In the genomic region with DNA sequence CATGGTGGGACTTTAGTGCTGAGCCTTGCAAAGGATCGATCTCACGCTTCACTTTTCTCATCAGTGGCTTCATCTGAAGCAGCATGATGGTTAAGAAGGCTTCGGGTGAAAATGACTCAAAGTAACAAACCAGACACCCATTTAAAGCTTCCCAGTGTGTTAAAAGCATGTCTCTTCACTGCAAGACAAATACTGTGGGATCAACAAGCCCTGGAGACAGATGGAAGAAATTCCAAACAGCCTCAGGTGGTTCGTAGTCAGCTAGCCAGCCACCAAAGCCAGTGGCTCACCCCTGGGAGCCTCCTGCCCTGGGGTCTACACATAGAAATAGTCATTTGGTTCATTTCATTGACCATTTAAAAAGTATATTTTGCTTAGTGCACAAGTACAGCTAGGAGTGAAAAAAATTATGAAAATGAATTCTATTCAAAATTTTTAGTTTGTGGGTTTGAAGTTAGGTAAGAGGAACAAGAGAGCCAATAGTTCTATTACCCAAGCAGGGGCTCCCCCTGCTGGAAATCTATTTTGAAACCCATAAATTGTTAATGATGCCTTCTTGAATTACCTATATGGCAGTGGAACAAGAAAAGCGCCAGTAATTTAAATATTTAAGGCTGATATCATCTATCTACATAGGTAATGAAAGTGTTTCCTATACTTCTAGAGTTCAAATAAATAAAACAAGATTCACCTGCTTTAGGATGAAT, we compare ENCODE assay signal across 9 cellular contexts. TPM values are rescaled to one million over a fixed set of nuclear protein-coding genes. Genes with fewer than 3 reads are reported as not detected.
DNase-seq lines count a peak whose midpoint lies in the region.
"Had no signal": no experiment of that assay in that cellular context is flagged by ENCODE, and none has a peak within 500 bp of the region (broad histone marks: within the 10 kb centered on the region; RNA-seq: fewer than 3 reads in every experiment).

No MANE protein-coding gene starts in this region.

- intact Hi-C loops in activated naive CD4-positive, alpha-beta T cell treated with anti-CD3 and anti-CD28 coated beads for 36 hours (cut with micrococcal nuclease) = loop anchor here (5.0 kb wide), 1 partner anchor 1876 kb away; no protein-coding TSS in a partner anchor

- no peak overlapping the region for H3K4me3 Mint-ChIP-seq in activated naive CD4-positive, alpha-beta T cell treated with anti-CD3 and anti-CD28 coated beads for 36 hours

- no peaks in the 10 kb centered on the region for H3K4me1 Mint-ChIP-seq in activated naive CD4-positive, alpha-beta T cell treated with anti-CD3 and anti-CD28 coated beads for 36 hours (ENCODE audit: low read depth)

- no peaks in the 10 kb centered on the region for H3K9me3 Mint-ChIP-seq in activated naive CD4-positive, alpha-beta T cell treated with anti-CD3 and anti-CD28 coated beads for 36 hours

- peaks cover 7% of the 10 kb centered on the region for H3K27me3 Mint-ChIP-seq in activated naive CD4-positive, alpha-beta T cell treated with anti-CD3 and anti-CD28 coated beads for 36 hours (ENCODE audit: low read depth)

- DNase-seq in activated naive CD4-positive, alpha-beta T cell treated with anti-CD3 and anti-CD28 coated beads for 36 hours = peak; percentile 18
- no peak for DNase-seq in activated naive CD4-positive, alpha-beta T cell treated with anti-CD3 and anti-CD28 coated beads, Interleukin-2, amount 50 U/mL, for 16 hours
- DNase-seq in NOMO-1 treated with dmso at 0.1 percent for 144 hours (lab: John Stamatoyannopoulos, UW; ENCODE audit: unreplicated experiment) (peak; percentile 4), fibroblast of gingiva (ENCODE audit: low read depth) (peak; percentile 33), stromal cell of bone marrow (ENCODE audit: low read depth) (peak; percentile 14), NCI-H345 treated with DMSO at 0.1 percent for 48 hours (lab: John Stamatoyannopoulos, UW; ENCODE audit: unreplicated experiment) (no peak), anterior cingulate cortex (lab: John Stamatoyannopoulos, UW) (no peak), putamen (ENCODE audit: low spot score) (no peak)
- DNase-seq: NCI-H446 treated with DMSO at 0.1 percent for 48 hours had no signal

- no peak overlapping the region for H3K27ac Mint-ChIP-seq in activated naive CD4-positive, alpha-beta T cell treated with anti-CD3 and anti-CD28 coated beads for 36 hours

- H3K36me3 Mint-ChIP-seq in activated naive CD4-positive, alpha-beta T cell treated with anti-CD3 and anti-CD28 coated beads for 36 hours (ENCODE audit: low read depth) = no peaks in the 10 kb centered on the region

- CTCF ChIA-PET in activated naive CD4-positive, alpha-beta T cell treated with anti-CD3 and anti-CD28 coated beads for 36 hours (lab: Charles Lee) = interaction anchor here (0.6 kb wide), 1 partner anchor 38 kb away, joined by 3 read pairs; no protein-coding TSS in a partner anchor

RNA-seq across cellular contexts. Expression of gene PMP22, which starts 51.6 kb away (rescaled TPM):
- under 1 TPM in 1 of 2 experiments, not detected in 1; 0.12 TPM for total RNA-seq in activated naive CD4-positive, alpha-beta T cell treated with anti-CD3 and anti-CD28 coated beads for 36 hours

Comparison
In these comparisons a context has a peak if more than half of its experiments do, and no peak if none do; other contexts are left out.
1. DNase-seq: peak in activated naive CD4-positive, alpha-beta T cell treated with anti-CD3 and anti-CD28 coated beads for 36 hours (single experiment), NOMO-1 treated with dmso at 0.1 percent for 144 hours (single experiment), fibroblast of gingiva (single experiment) and stromal cell of bone marrow (single experiment); none in activated naive CD4-positive, alpha-beta T cell treated with anti-CD3 and anti-CD28 coated beads, Interleukin-2, amount 50 U/mL, for 16 hours (single experiment), NCI-H345 treated with DMSO at 0.1 percent for 48 hours (single experiment), anterior cingulate cortex (0 of 58) and putamen (single experiment).